Comparison of ENCODE assay signal across 1 cellular context in the genomic region with DNA sequence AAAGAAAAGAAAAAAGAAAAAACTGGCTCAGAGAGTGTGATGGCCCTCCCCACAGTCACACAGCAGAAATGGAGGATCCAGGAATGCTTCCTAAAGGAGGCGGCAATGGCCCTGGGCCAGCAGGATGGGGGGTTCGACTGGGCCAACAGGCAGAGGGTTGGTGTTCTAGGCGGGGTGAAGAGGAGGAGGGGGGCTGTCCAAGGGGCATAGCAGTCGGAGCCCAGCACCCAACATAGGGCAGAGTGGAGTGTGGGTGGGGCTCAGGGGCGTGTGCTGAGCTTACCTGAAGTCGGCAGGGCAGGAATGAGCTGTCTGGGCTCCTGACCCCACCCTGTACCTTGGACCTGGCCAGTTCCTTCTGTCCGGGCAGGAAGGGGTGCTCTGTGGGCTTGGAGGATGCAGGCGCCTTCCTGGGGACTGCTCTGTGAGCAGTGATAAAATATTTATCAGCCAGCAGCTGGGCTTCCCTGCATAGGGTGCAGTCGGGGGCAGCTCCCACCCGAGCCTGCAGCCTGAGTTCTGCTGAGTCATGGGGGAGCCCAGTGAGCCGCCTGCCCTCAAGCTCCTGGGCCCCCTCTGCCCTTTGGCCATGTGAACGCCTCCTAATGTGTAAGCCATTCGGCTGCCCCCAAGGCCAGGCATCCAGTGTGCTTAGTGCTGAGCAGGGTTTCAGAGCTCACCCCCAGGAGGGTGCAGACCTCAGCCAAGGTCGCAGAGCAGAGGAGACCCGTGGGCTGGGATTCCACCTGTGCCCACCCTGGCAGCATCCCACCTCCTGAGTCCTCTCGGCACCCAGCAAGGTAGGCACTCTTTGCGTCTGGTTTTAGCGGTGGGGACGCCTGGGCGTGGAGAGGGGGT.
TF ChIP-seq lines count a peak whose summit lies in the region.

No MANE protein-coding gene starts in this region.

TF ChIP-seq in HepG2, 621 proteins besides CTCF, POLR2A, EP300 and RAD21 (continued from another document):
- TF ChIP-seq, protein P1, sequence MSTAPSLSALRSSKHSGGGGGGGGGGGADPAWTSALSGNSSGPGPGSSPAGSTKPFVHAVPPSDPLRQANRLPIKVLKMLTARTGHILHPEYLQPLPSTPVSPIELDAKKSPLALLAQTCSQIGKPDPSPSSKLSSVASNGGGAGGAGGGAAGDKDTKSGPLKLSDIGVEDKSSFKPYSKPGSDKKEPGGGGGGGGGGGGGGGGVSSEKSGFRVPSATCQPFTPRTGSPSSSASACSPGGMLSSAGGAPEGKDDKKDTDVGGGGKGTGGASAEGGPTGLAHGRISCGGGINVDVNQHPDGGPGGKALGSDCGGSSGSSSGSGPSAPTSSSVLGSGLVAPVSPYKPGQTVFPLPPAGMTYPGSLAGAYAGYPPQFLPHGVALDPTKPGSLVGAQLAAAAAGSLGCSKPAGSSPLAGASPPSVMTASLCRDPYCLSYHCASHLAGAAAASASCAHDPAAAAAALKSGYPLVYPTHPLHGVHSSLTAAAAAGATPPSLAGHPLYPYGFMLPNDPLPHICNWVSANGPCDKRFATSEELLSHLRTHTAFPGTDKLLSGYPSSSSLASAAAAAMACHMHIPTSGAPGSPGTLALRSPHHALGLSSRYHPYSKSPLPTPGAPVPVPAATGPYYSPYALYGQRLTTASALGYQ (CRISPR knock-in tag; IDR thresholded peaks at IDR 0.05), result 0 out of 2 replicates have a peak, but pooled peaks have one; percentile 30
- TF ChIP-seq, protein P2, sequence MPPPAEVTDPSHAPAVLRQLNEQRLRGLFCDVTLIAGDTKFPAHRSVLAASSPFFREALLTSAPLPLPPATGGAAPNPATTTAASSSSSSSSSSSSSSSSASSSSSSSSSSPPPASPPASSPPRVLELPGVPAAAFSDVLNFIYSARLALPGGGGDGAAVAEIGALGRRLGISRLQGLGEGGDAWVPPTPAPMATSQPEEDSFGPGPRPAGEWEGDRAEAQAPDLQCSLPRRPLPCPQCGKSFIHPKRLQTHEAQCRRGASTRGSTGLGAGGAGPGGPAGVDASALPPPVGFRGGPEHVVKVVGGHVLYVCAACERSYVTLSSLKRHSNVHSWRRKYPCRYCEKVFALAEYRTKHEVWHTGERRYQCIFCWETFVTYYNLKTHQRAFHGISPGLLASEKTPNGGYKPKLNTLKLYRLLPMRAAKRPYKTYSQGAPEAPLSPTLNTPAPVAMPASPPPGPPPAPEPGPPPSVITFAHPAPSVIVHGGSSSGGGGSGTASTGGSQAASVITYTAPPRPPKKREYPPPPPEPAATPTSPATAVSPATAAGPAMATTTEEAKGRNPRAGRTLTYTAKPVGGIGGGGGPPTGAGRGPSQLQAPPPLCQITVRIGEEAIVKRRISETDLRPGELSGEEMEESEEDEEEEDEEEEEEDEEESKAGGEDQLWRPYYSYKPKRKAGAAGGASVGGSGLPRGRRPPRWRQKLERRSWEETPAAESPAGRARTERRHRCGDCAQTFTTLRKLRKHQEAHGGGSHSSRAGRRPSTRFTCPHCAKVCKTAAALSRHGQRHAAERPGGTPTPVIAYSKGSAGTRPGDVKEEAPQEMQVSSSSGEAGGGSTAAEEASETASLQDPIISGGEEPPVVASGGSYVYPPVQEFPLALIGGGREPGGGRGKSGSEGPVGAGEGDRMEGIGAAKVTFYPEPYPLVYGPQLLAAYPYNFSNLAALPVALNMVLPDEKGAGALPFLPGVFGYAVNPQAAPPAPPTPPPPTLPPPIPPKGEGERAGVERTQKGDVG (CRISPR knock-in tag; IDR thresholded peaks at IDR 0.05; ENCODE audit: borderline replicate concordance), result no peak
- peak; percentile 52; the same call in 1 of the 2 replicates for TF ChIP-seq SALL2 (CRISPR knock-in tag; IDR thresholded peaks at IDR 0.05)
- no peak for TF ChIP-seq POLR2AphosphoS2 (IDR thresholded peaks at IDR 0.05; ENCODE audit: low read depth, low read length)
- TF ChIP-seq RXRA (CRISPR knock-in tag; IDR thresholded peaks at IDR 0.05), result peak; percentile 92
- TF ChIP-seq, protein P3, sequence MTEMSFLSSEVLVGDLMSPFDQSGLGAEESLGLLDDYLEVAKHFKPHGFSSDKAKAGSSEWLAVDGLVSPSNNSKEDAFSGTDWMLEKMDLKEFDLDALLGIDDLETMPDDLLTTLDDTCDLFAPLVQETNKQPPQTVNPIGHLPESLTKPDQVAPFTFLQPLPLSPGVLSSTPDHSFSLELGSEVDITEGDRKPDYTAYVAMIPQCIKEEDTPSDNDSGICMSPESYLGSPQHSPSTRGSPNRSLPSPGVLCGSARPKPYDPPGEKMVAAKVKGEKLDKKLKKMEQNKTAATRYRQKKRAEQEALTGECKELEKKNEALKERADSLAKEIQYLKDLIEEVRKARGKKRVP (CRISPR knock-in tag; IDR thresholded peaks at IDR 0.05), result no peak
- TF ChIP-seq SPEN (CRISPR knock-in tag; IDR thresholded peaks at IDR 0.05; ENCODE audit: low read depth), result peak; percentile 58; the same call in 1 of the 2 replicates
- TF ChIP-seq, protein P4, sequence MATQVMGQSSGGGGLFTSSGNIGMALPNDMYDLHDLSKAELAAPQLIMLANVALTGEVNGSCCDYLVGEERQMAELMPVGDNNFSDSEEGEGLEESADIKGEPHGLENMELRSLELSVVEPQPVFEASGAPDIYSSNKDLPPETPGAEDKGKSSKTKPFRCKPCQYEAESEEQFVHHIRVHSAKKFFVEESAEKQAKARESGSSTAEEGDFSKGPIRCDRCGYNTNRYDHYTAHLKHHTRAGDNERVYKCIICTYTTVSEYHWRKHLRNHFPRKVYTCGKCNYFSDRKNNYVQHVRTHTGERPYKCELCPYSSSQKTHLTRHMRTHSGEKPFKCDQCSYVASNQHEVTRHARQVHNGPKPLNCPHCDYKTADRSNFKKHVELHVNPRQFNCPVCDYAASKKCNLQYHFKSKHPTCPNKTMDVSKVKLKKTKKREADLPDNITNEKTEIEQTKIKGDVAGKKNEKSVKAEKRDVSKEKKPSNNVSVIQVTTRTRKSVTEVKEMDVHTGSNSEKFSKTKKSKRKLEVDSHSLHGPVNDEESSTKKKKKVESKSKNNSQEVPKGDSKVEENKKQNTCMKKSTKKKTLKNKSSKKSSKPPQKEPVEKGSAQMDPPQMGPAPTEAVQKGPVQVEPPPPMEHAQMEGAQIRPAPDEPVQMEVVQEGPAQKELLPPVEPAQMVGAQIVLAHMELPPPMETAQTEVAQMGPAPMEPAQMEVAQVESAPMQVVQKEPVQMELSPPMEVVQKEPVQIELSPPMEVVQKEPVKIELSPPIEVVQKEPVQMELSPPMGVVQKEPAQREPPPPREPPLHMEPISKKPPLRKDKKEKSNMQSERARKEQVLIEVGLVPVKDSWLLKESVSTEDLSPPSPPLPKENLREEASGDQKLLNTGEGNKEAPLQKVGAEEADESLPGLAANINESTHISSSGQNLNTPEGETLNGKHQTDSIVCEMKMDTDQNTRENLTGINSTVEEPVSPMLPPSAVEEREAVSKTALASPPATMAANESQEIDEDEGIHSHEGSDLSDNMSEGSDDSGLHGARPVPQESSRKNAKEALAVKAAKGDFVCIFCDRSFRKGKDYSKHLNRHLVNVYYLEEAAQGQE (IDR thresholded peaks at IDR 0.05; ENCODE audit: borderline replicate concordance in 1 of 2, low read depth in 1 of 2, low read length in 2 of 2), result 0 out of 4 replicates have a peak, but pooled peaks of 1 of the 2 experiments have one; percentile 27
- peak; percentile 70; the same call in 1 of the 2 replicates for TF ChIP-seq ZNF446 (CRISPR knock-in tag; IDR thresholded peaks at IDR 0.05)
- TF ChIP-seq HDAC6 (IDR thresholded peaks at IDR 0.05; ENCODE audit: low read depth, low read length), result no peak
- no peak; the same call in 1 of the 2 replicates for TF ChIP-seq TEAD2 (CRISPR knock-in tag; IDR thresholded peaks at IDR 0.05)
- peak; percentile 42; the same call in 1 of the 2 replicates for TF ChIP-seq IRF2 (CRISPR knock-in tag; IDR thresholded peaks at IDR 0.05)
- TF ChIP-seq MBNL3 (CRISPR knock-in tag; conservative IDR thresholded peaks at IDR 0.05), result no peak
- TF ChIP-seq ZMAT3 (CRISPR knock-in tag; conservative IDR thresholded peaks at IDR 0.05), result peak; percentile 60; the same call in 1 of the 2 replicates
- TF ChIP-seq YY1 (IDR thresholded peaks at IDR 0.05; ENCODE audit: insufficient read depth, insufficient replicate concordance, low read depth, low read length), result no peak
- TF ChIP-seq PHF8 (CRISPR knock-in tag; IDR thresholded peaks at IDR 0.05), result peak; percentile 58; the same call in 1 of the 2 replicates
- no peak for TF ChIP-seq ZNF256 (CRISPR knock-in tag; conservative IDR thresholded peaks at IDR 0.05)
- no peak for TF ChIP-seq ZNF782 (CRISPR knock-in tag; IDR thresholded peaks at IDR 0.05; ENCODE audit: borderline replicate concordance)
- TF ChIP-seq TARDBP (CRISPR knock-in tag; IDR thresholded peaks at IDR 0.05), result peak; percentile 63
- 0 out of 2 replicates have a peak, but pooled peaks have one; percentile 62 for TF ChIP-seq PCBP1 (IDR thresholded peaks at IDR 0.05; ENCODE audit: borderline replicate concordance, low read depth, low read length)
- no peak for TF ChIP-seq ZNF773 (CRISPR knock-in tag; IDR thresholded peaks at IDR 0.05; ENCODE audit: borderline replicate concordance)
- TF ChIP-seq, protein P5, sequence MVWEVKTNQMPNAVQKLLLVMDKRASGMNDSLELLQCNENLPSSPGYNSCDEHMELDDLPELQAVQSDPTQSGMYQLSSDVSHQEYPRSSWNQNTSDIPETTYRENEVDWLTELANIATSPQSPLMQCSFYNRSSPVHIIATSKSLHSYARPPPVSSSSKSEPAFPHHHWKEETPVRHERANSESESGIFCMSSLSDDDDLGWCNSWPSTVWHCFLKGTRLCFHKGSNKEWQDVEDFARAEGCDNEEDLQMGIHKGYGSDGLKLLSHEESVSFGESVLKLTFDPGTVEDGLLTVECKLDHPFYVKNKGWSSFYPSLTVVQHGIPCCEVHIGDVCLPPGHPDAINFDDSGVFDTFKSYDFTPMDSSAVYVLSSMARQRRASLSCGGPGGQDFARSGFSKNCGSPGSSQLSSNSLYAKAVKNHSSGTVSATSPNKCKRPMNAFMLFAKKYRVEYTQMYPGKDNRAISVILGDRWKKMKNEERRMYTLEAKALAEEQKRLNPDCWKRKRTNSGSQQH (CRISPR knock-in tag; IDR thresholded peaks at IDR 0.05; ENCODE audit: low read depth), result peak; percentile 56; the same call in 1 of the 2 replicates
- TF ChIP-seq ZNF496 (CRISPR knock-in tag; IDR thresholded peaks at IDR 0.05; ENCODE audit: insufficient replicate concordance), result no peak
- no peak for TF ChIP-seq ZFYVE20 (CRISPR knock-in tag; IDR thresholded peaks at IDR 0.05; ENCODE audit: borderline replicate concordance, low read depth)
- TF ChIP-seq, protein P6, sequence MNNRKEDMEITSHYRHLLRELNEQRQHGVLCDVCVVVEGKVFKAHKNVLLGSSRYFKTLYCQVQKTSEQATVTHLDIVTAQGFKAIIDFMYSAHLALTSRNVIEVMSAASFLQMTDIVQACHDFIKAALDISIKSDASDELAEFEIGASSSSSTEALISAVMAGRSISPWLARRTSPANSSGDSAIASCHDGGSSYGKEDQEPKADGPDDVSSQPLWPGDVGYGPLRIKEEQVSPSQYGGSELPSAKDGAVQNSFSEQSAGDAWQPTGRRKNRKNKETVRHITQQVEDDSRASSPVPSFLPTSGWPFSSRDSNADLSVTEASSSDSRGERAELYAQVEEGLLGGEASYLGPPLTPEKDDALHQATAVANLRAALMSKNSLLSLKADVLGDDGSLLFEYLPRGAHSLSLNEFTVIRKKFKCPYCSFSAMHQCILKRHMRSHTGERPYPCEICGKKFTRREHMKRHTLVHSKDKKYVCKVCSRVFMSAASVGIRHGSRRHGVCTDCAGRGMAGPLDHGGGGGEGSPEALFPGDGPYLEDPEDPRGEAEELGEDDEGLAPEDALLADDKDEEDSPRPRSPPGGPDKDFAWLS (CRISPR knock-in tag; IDR thresholded peaks at IDR 0.05; ENCODE audit: borderline replicate concordance), result no peak
- no peak for TF ChIP-seq PHF20 (CRISPR knock-in tag; IDR thresholded peaks at IDR 0.05)
- TF ChIP-seq NR2F6 (IDR thresholded peaks at IDR 0.05), result peak; percentile 63; the same call in 1 of the 2 replicates
- peak; percentile 36; the same call in 1 of the 2 replicates for TF ChIP-seq NR2F6 (CRISPR knock-in tag; IDR thresholded peaks at IDR 0.05)
- TF ChIP-seq FOXA1 (IDR thresholded peaks at IDR 0.05), result no peak
- no peak for TF ChIP-seq FOXA1 (CRISPR knock-in tag; IDR thresholded peaks at IDR 0.05)
- TF ChIP-seq ARID2 (CRISPR knock-in tag; IDR thresholded peaks at IDR 0.05; ENCODE audit: borderline replicate concordance), result no peak
- TF ChIP-seq JDP2 (CRISPR knock-in tag; IDR thresholded peaks at IDR 0.05; ENCODE audit: borderline replicate concordance), result no peak
- no peak for TF ChIP-seq SMAD3 (CRISPR knock-in tag; IDR thresholded peaks at IDR 0.05)
- no peak for TF ChIP-seq ZEB1 (IDR thresholded peaks at IDR 0.05; ENCODE audit: insufficient replicate concordance, low read depth)
- 0 out of 2 replicates have a peak, but pooled peaks have one; percentile 46 for TF ChIP-seq ZSCAN29 (CRISPR knock-in tag; conservative IDR thresholded peaks at IDR 0.05)
- TF ChIP-seq SP1 (IDR thresholded peaks at IDR 0.05), result no peak
- TF ChIP-seq SP1 (CRISPR knock-in tag; IDR thresholded peaks at IDR 0.05), result peak; percentile 21; the same call in 1 of the 2 replicates
- no peak for TF ChIP-seq CHD4 (IDR thresholded peaks at IDR 0.05; ENCODE audit: borderline replicate concordance, low read length)
- TF ChIP-seq ZNF660 (CRISPR knock-in tag; IDR thresholded peaks at IDR 0.05; ENCODE audit: borderline replicate concordance, low read depth), result no peak
- no peak for TF ChIP-seq ZNF296 (CRISPR knock-in tag; conservative IDR thresholded peaks at IDR 0.05)
TF ChIP-seq in HepG2: peak in this region for 189.
